ENCODE assay signal across 8 cellular contexts in genomic region chr14:55051165-55051425, GRCh38. TPM values are rescaled to one million over a fixed set of nuclear protein-coding genes. Genes with fewer than 3 reads are reported as not detected.
A peak's percentile ranks its signal among the peaks of the same experiment; 100 is the strongest.
DNase-seq lines count a peak whose midpoint lies in the region; TF ChIP-seq lines count a peak whose summit lies in the region.

No MANE protein-coding gene starts in this region.

- H3K9ac ChIP-seq in HUES64 (ENCODE audit: low read depth, low read length) = peak overlapping the region; percentile 87
- H3K9ac ChIP-seq in neuronal stem cell (ENCODE audit: low read depth, low read length, poor library complexity) = peak overlapping the region; percentile 60

- H2AK5ac ChIP-seq in neuronal stem cell (ENCODE audit: low read depth, low read length) = no peak overlapping the region

- 5% methylated on average over 10 of the region's 10 CpGs for WGBS in HUES64
- WGBS in neuronal stem cell (ENCODE audit: extremely low coverage in 2 of 2, insufficient read length in 2 of 2, insufficient replicate concordance in 1 of 2), 2 donors = no CpG with 5 or more reads among the region's 10 CpGs

- no peak overlapping the region for H2BK12ac ChIP-seq in neuronal stem cell (ENCODE audit: low read length)

- peak overlapping the region; percentile 86 for H3K4me3 Mint-ChIP-seq in activated CD4-positive, alpha-beta T cell treated with anti-CD3 and anti-CD28 coated beads, Interleukin-2, amount 10 ng/mL, durations not matched to agents 7 days and 5 days

- H3K9me3 ChIP-seq in HUES64 (ENCODE audit: insufficient read depth, low read depth, low read length) (no peaks in the 10 kb centered on the region), neuronal stem cell (replicated peaks in 1 of 2; ENCODE audit: control insufficient read depth in 2 of 2, insufficient read depth in 1 of 2, low read depth in 1 of 2, low read length in 2 of 2) (peaks cover 0 to 23% of the 10 kb centered on the region in 2 donors)

- no peak overlapping the region for H2BK120ac ChIP-seq in neuronal stem cell (ENCODE audit: low read depth, low read length)

- H3K4me1 ChIP-seq in HUES64 (ENCODE audit: insufficient read depth, low read length) (peaks cover 20% of the 10 kb centered on the region), neuronal stem cell (ENCODE audit: control insufficient read depth in 2 of 2, insufficient read depth in 1 of 2, low read depth in 1 of 2, low read length in 2 of 2) (peaks cover 6 to 12% of the 10 kb centered on the region in 2 donors)

- H3K4ac ChIP-seq in neuronal stem cell (ENCODE audit: low read length) = no peak overlapping the region

- peak overlapping the region; percentile 83 for H3K18ac ChIP-seq in neuronal stem cell (ENCODE audit: low read length)

- H3K4me3 ChIP-seq in HUES64 (ENCODE audit: low read length) (peak overlapping the region; percentile 99), coronary artery (peak overlapping the region; percentile 85), neuronal stem cell (ENCODE audit: low read length in 2 of 2) (peak overlapping the region; percentile 75 to 99)

- H3K14ac ChIP-seq in neuronal stem cell (ENCODE audit: low read length) = no peak overlapping the region

- H2BK5ac ChIP-seq in neuronal stem cell (ENCODE audit: low read length) = peak overlapping the region; percentile 22

- no peaks in the 10 kb centered on the region for H3K9me3 Mint-ChIP-seq in activated CD4-positive, alpha-beta T cell treated with anti-CD3 and anti-CD28 coated beads, Interleukin-2, amount 10 ng/mL, durations not matched to agents 7 days and 5 days

- TF ChIP-seq CTCF in coronary artery (IDR thresholded peaks at IDR 0.05) = no peak

- peak overlapping the region; percentile 73 for H3K4me2 ChIP-seq in neuronal stem cell (ENCODE audit: insufficient read depth, low read length, poor library complexity, severe bottlenecking)

- peaks cover 24% of the 10 kb centered on the region for H3K36me3 Mint-ChIP-seq in activated CD4-positive, alpha-beta T cell treated with anti-CD3 and anti-CD28 coated beads, Interleukin-2, amount 10 ng/mL, durations not matched to agents 7 days and 5 days (ENCODE audit: low read depth)

- H3K23ac ChIP-seq in neuronal stem cell (ENCODE audit: low read depth, low read length, poor library complexity) = peak overlapping the region; percentile 100

- H3K27me3 Mint-ChIP-seq in activated CD4-positive, alpha-beta T cell treated with anti-CD3 and anti-CD28 coated beads, Interleukin-2, amount 10 ng/mL, durations not matched to agents 7 days and 5 days = no peaks in the 10 kb centered on the region

- peak overlapping the region; percentile 91 for H3K27ac Mint-ChIP-seq in activated CD4-positive, alpha-beta T cell treated with anti-CD3 and anti-CD28 coated beads, Interleukin-2, amount 10 ng/mL, durations not matched to agents 7 days and 5 days

- no peak overlapping the region for H4K8ac ChIP-seq in neuronal stem cell (ENCODE audit: low read depth, low read length)

- H4K91ac ChIP-seq in neuronal stem cell (ENCODE audit: low read depth, low read length, poor library complexity) = no peak overlapping the region

- no peak for DNase-seq in activated CD4-positive, alpha-beta T cell treated with anti-CD3 and anti-CD28 coated beads, Interleukin-2, amount 10 ng/mL, durations not matched to agents 7 days and 5 days
- DNase-seq in activated CD4-positive, alpha-beta T cell treated with anti-CD3 and anti-CD28 coated beads, Interleukin-2, amount 50 U/mL, for 48 hours = no peak
- DNase-seq in coronary artery (ENCODE audit: low spot score) = no peak
- no peak for DNase-seq in neuronal stem cell (ENCODE audit: low spot score)
- DNase-seq in HT-29 (ENCODE audit: low spot score) = no peak
- no peak for DNase-seq in HEK293T (ENCODE audit: extremely low spot score)
- DNase-seq in NCI-H226 = no peak

- H3K36me3 ChIP-seq in HUES64 (ENCODE audit: insufficient read depth, low read length) = peaks cover 31% of the 10 kb centered on the region
- H3K36me3 ChIP-seq in neuronal stem cell (replicated peaks in 1 of 2; ENCODE audit: control insufficient read depth in 2 of 2, insufficient read depth in 2 of 2, low read length in 2 of 2) = peaks cover 3 to 39% of the 10 kb centered on the region in 2 donors

- H3K4me1 Mint-ChIP-seq in activated CD4-positive, alpha-beta T cell treated with anti-CD3 and anti-CD28 coated beads, Interleukin-2, amount 10 ng/mL, durations not matched to agents 7 days and 5 days = peaks cover 40% of the 10 kb centered on the region

- H3K27me3 ChIP-seq in HUES64 (ENCODE audit: insufficient read depth, low read length) = no peaks in the 10 kb centered on the region
- H3K27me3 ChIP-seq in neuronal stem cell (ENCODE audit: control insufficient read depth in 3 of 3, insufficient read depth in 3 of 3, low read depth in 1 of 3, low read length in 3 of 3) = no peaks in the 10 kb centered on the region

- H3K79me1 ChIP-seq in neuronal stem cell (ENCODE audit: low read depth, low read length) = peaks cover 4% of the 10 kb centered on the region

- peak overlapping the region; percentile 94 for H3K27ac ChIP-seq in HUES64 (ENCODE audit: low read depth, low read length)
- H3K27ac ChIP-seq in coronary artery = peak overlapping the region; percentile 96 to 99
- peak overlapping the region; percentile 90 for H3K27ac ChIP-seq in neuronal stem cell (replicated peaks; ENCODE audit: low read length)

- no peak overlapping the region for H2BK15ac ChIP-seq in neuronal stem cell (ENCODE audit: low read length)

- CTCF ChIA-PET in activated CD4-positive, alpha-beta T cell treated with anti-CD3 and anti-CD28 coated beads, Interleukin-2, amount 10 ng/mL, durations not matched to agents 7 days and 5 days (lab: Charles Lee) = interaction anchor here (0.6 to 3.3 kb wide), 48 partner anchors 9 to 1947 kb away, joined by 3 to 29 read pairs (median 4); partner anchors contain the start of genes GCH1, SOCS4 and WDHD1
- CTCF ChIA-PET in HEK293T (lab: Yijun Ruan, JAX) = interaction anchor here (0.6 to 1.4 kb wide), 17 partner anchors 9 to 110 kb away, joined by 3 to 9 read pairs (median 4); partner anchors contain the start of genes SOCS4 and WDHD1

- POLR2A ChIA-PET in activated CD4-positive, alpha-beta T cell treated with anti-CD3 and anti-CD28 coated beads, Interleukin-2, amount 10 ng/mL, durations not matched to agents 7 days and 5 days (lab: Charles Lee) = interaction anchor here (0.6 kb wide), 2 partner anchors 60 to 170 kb away, joined by 3 read pairs; no protein-coding TSS in a partner anchor
- POLR2A ChIA-PET in HEK293T (lab: Yijun Ruan, JAX) = interaction anchor here (1.0 to 3.4 kb wide), 34 partner anchors 8 to 485 kb away, joined by 3 to 52 read pairs (median 6); partner anchors contain the start of genes DLGAP5, SOCS4 and WDHD1

- H2AFZ ChIP-seq in neuronal stem cell (ENCODE audit: low read length) = peak overlapping the region; percentile 93

TF ChIP-seq in HEK293T, 16 proteins besides CTCF, POLR2A, EP300 and RAD21:
- TF ChIP-seq NFRKB (IDR thresholded peaks at IDR 0.05) (no peak; the same call in 1 of the 2 replicates), L3MBTL2 (conservative IDR thresholded peaks at IDR 0.05) (no peak; the same call in none of the 2 replicates), ELF4 (IDR thresholded peaks at IDR 0.05) (no peak), FOXA1 (IDR thresholded peaks at IDR 0.05) (no peak), SUZ12 (IDR thresholded peaks at IDR 0.05) (no peak), FOXK2 (IDR thresholded peaks at IDR 0.05) (no peak), SP1 (IDR thresholded peaks at IDR 0.05) (no peak), LEF1 (IDR thresholded peaks at IDR 0.05; ENCODE audit: borderline replicate concordance) (no peak), HDGF (IDR thresholded peaks at IDR 0.05; ENCODE audit: borderline replicate concordance) (no peak)

RNA-seq across cellular contexts. Expression of gene MAPK1IP1L, which starts 0.4 kb away (rescaled TPM):
- 100 to 1,000 TPM in 1 of 2 experiments, 10 to 100 TPM in 1; 94.3 to 118 TPM for total RNA-seq in activated CD4-positive, alpha-beta T cell treated with anti-CD3 and anti-CD28 coated beads, Interleukin-2, amount 10 ng/mL, durations not matched to agents 7 days and 5 days
- 91.9 TPM for polyA plus RNA-seq in HUES64 (2013, experiment 1 of 2)
- 96.6 TPM for polyA plus RNA-seq in HUES64 (2013, experiment 2 of 2)
- 103 TPM for polyA plus RNA-seq in neuronal stem cell (2013, experiment 1 of 2)
- 108 TPM for polyA plus RNA-seq in neuronal stem cell (2013, experiment 2 of 2)
- total RNA-seq in HT-29 (2014; rRNA removed; shearing (Covaris generic)) = 15.9 and 29.5 TPM in 2 replicates

RNA-seq across cellular contexts. Expression of gene SOCS4, which starts 24.1 kb away (rescaled TPM):
- 10 to 100 TPM; 29.9 to 30.3 TPM for total RNA-seq in activated CD4-positive, alpha-beta T cell treated with anti-CD3 and anti-CD28 coated beads, Interleukin-2, amount 10 ng/mL, durations not matched to agents 7 days and 5 days
- polyA plus RNA-seq in HUES64 (2013, experiment 1 of 2) = 14.5 TPM
- 13.4 TPM for polyA plus RNA-seq in HUES64 (2013, experiment 2 of 2)
- 11.3 TPM for polyA plus RNA-seq in neuronal stem cell (2013, experiment 1 of 2)
- 12.4 TPM for polyA plus RNA-seq in neuronal stem cell (2013, experiment 2 of 2)
- total RNA-seq in HT-29 (2014; rRNA removed; shearing (Covaris generic)) = 5.3 and 5.8 TPM in 2 replicates

RNA-seq across cellular contexts. Expression of gene WDHD1, which starts 24.2 kb away (rescaled TPM):
- 10 to 100 TPM; 37.5 to 44.1 TPM for total RNA-seq in activated CD4-positive, alpha-beta T cell treated with anti-CD3 and anti-CD28 coated beads, Interleukin-2, amount 10 ng/mL, durations not matched to agents 7 days and 5 days
- polyA plus RNA-seq in HUES64 (2013, experiment 1 of 2) = 33.7 TPM
- 38.7 TPM for polyA plus RNA-seq in HUES64 (2013, experiment 2 of 2)
- 30.3 TPM for polyA plus RNA-seq in neuronal stem cell (2013, experiment 1 of 2)
- 31.4 TPM for polyA plus RNA-seq in neuronal stem cell (2013, experiment 2 of 2)
- 4.3 and 5.0 TPM in 2 replicates for total RNA-seq in HT-29 (2014; rRNA removed; shearing (Covaris generic))
